Comparison of ENCODE assay signal across 8 cellular contexts in genomic region chr15:89087830-89088604, GRCh38. TPM values are rescaled to one million over a fixed set of nuclear protein-coding genes. Genes with fewer than 3 reads are reported as not detected.
A peak's percentile ranks its signal among the peaks of the same experiment; 100 is the strongest.
DNase-seq lines count a peak whose midpoint lies in the region; ATAC-seq and TF ChIP-seq lines count a peak whose summit lies in the region.

Gene ABHD2 (plus strand): TSS chr15:89088456. CDS start chr15:89116328, 27,872 bp downstream.

- in situ Hi-C loops in transverse colon (cut with MboI; ENCODE audit: low pct_ligation_motif_present in 1 of 4, low pct_unique_long_range_greater_than_20kb in 1 of 4, low sequenced_read_pairs in 3 of 4): no loop called here

- H3K27ac ChIP-seq in trophoblast cell (ENCODE audit: low read depth, low read length) (peak within 1 kb of the TSS; percentile 91), transverse colon (peak within 1 kb of the TSS; percentile 89 to 95 (median 92))

- H3K4me1 ChIP-seq in trophoblast cell (ENCODE audit: control insufficient read depth in 1 of 2, insufficient read depth in 2 of 2, low read length in 2 of 2) (peaks cover 10 to 11% of the 10 kb centered on the region in 2 experiments), transverse colon (peaks cover 7 to 50% (median 20%) of the 10 kb centered on the region in 4 donors)

- H3K4me3 Mint-ChIP-seq in activated naive CD8-positive, alpha-beta T cell treated with anti-CD3 and anti-CD28 coated beads, Interleukin-2, amount 50 U/mL, for 24 hours: no peak within 1 kb of the TSS

- H3K4me1 Mint-ChIP-seq in activated naive CD8-positive, alpha-beta T cell treated with anti-CD3 and anti-CD28 coated beads, Interleukin-2, amount 50 U/mL, for 24 hours: peaks cover 40% of the 10 kb centered on the region

- H3K27ac Mint-ChIP-seq in activated naive CD8-positive, alpha-beta T cell treated with anti-CD3 and anti-CD28 coated beads, Interleukin-2, amount 50 U/mL, for 24 hours: no peak within 1 kb of the TSS

- H3K4me2 ChIP-seq in trophoblast cell (ENCODE audit: low read length): peak within 1 kb of the TSS; percentile 78

- no peaks in the 10 kb centered on the region for H3K9me3 Mint-ChIP-seq in activated naive CD8-positive, alpha-beta T cell treated with anti-CD3 and anti-CD28 coated beads, Interleukin-2, amount 50 U/mL, for 24 hours

- H3K4me3 ChIP-seq in GM12865 (ENCODE audit: low read depth, low read length) (peak within 1 kb of the TSS; percentile 84), trophoblast cell (ENCODE audit: low read depth, low read length) (peak within 1 kb of the TSS; percentile 83), transverse colon (peak within 1 kb of the TSS; percentile 63 to 87 (median 84))

- peak within 1 kb of the TSS; percentile 23 for H2BK12ac ChIP-seq in trophoblast cell (ENCODE audit: low read length)

- DNase-seq in GM12865 (ENCODE audit: low read depth): peak; percentile 100
- peak; percentile 100 for DNase-seq in NCI-H1417 treated with DMSO at 0.1 percent for 48 hours (lab: John Stamatoyannopoulos, UW)
- DNase-seq in SW480 (ENCODE audit: low spot score): peak; percentile 100
- peak; percentile 99 for DNase-seq in activated naive CD8-positive, alpha-beta T cell treated with anti-CD3 and anti-CD28 coated beads, Interleukin-2, amount 50 U/mL, for 24 hours
- peak; percentile 99 for DNase-seq in Right ventricle myocardium superior
- peak; percentile 99 to 100 for DNase-seq in trophoblast cell
- peak; percentile 99 for DNase-seq in transverse colon

- H3K79me1 ChIP-seq in trophoblast cell (ENCODE audit: low read length): peaks cover 9% of the 10 kb centered on the region

- H3K9ac ChIP-seq in trophoblast cell (ENCODE audit: low read length): peak within 1 kb of the TSS; percentile 75

- H2AK5ac ChIP-seq in trophoblast cell (ENCODE audit: low read length): peak within 1 kb of the TSS; percentile 20

- intact Hi-C loops in Right ventricle myocardium superior (cut with DNase I) (loop anchor here (5.0 kb wide), 1 partner anchor 244 kb away; the partner anchor contains the start of gene POLG), transverse colon (cut with DNase I; ENCODE audit: low total_unique reads) (no loop called here)

- no peak within 1 kb of the TSS for H3K23ac ChIP-seq in trophoblast cell (ENCODE audit: low read length)

- H3K27me3 ChIP-seq in trophoblast cell (ENCODE audit: insufficient read depth, low read length) (no peaks in the 10 kb centered on the region), transverse colon (no peaks in the 10 kb centered on the region)

- peaks cover 5% of the 10 kb centered on the region for H3K79me2 ChIP-seq in trophoblast cell (ENCODE audit: control insufficient read depth, insufficient read depth, low read length, poor library complexity)

- no peaks in the 10 kb centered on the region for H3K27me3 Mint-ChIP-seq in activated naive CD8-positive, alpha-beta T cell treated with anti-CD3 and anti-CD28 coated beads, Interleukin-2, amount 50 U/mL, for 24 hours

- peak within 1 kb of the TSS; percentile 62 for H3K18ac ChIP-seq in trophoblast cell (ENCODE audit: low read length)

- peaks cover 5% of the 10 kb centered on the region for H3K36me3 Mint-ChIP-seq in activated naive CD8-positive, alpha-beta T cell treated with anti-CD3 and anti-CD28 coated beads, Interleukin-2, amount 50 U/mL, for 24 hours (ENCODE audit: low read depth)

- H2BK5ac ChIP-seq in trophoblast cell (ENCODE audit: low read depth, low read length, poor library complexity): peak within 1 kb of the TSS; percentile 74

- ATAC-seq in HG02763 (IDR thresholded peaks at IDR 0.05; ENCODE audit: unreplicated experiment): peak; percentile 97
- peak; percentile 99 for ATAC-seq in activated naive CD8-positive, alpha-beta T cell treated with anti-CD3 and anti-CD28 coated beads, Interleukin-2, amount 50 U/mL, for 24 hours
- ATAC-seq in Right ventricle myocardium superior (ENCODE audit: poor library complexity): peak; percentile 90

- TF ChIP-seq CTCF in GM12865 (IDR thresholded peaks at IDR 0.05; ENCODE audit: insufficient read depth, low read depth, low read length, missing control alignments) (no peak), transverse colon (IDR thresholded peaks at IDR 0.05) (peak in 1 of 5 experiments; percentile 17)

- no peaks in the 10 kb centered on the region for H3K36me3 ChIP-seq in trophoblast cell (ENCODE audit: control insufficient read depth in 1 of 2, insufficient read depth in 2 of 2, low read length in 2 of 2)
- H3K36me3 ChIP-seq in transverse colon: no peaks in the 10 kb centered on the region

- TF ChIP-seq EP300 in transverse colon (IDR thresholded peaks at IDR 0.05; ENCODE audit: low read depth): no peak

- peak within 1 kb of the TSS; percentile 61 for H2BK120ac ChIP-seq in trophoblast cell (ENCODE audit: insufficient read depth, low read length, poor library complexity)

- peak within 1 kb of the TSS; percentile 82 for H4K8ac ChIP-seq in trophoblast cell (ENCODE audit: low read depth, low read length)

- H3K14ac ChIP-seq in trophoblast cell (ENCODE audit: low read length): peak within 1 kb of the TSS; percentile 78

- peak within 1 kb of the TSS; percentile 75 for H4K12ac ChIP-seq in trophoblast cell (ENCODE audit: low read depth, low read length)

- peak within 1 kb of the TSS; percentile 31 for H3K4ac ChIP-seq in trophoblast cell (ENCODE audit: low read depth, low read length)

- peak within 1 kb of the TSS; percentile 66 for H2AFZ ChIP-seq in trophoblast cell (ENCODE audit: insufficient read depth, low read length, poor library complexity)

- peak within 1 kb of the TSS; percentile 63 for H4K91ac ChIP-seq in trophoblast cell (ENCODE audit: low read depth, low read length)

- no CpG with 5 or more reads among the region's 51 CpGs for WGBS in trophoblast cell (ENCODE audit: extremely low coverage, insufficient coverage, insufficient read length)
- WGBS in transverse colon (ENCODE audit: low coverage in 1 of 2), 2 donors: 1% methylated on average over 40 of the region's 51 CpGs; no CpG with 5 or more reads in 1 of the 2 donors

- peak; percentile 91 for TF ChIP-seq POLR2A in transverse colon (IDR thresholded peaks at IDR 0.05)

- no peaks in the 10 kb centered on the region for H3K9me3 ChIP-seq in trophoblast cell (ENCODE audit: insufficient read depth, low read depth, low read length)
- H3K9me3 ChIP-seq in transverse colon: no peaks in the 10 kb centered on the region

RNA-seq across cellular contexts. Expression of gene ABHD2, which starts in this region (rescaled TPM):
- 59.4 TPM for total RNA-seq in Right ventricle myocardium superior
- 12.4 and 13.4 TPM in 2 replicates for polyA plus RNA-seq in trophoblast cell (2013)
- 10 to 100 TPM; 37.8 to 81.5 (median 58.3) TPM for total RNA-seq in transverse colon

Comparison
In these comparisons a context has a peak if more than half of its experiments do, and no peak if none do; other contexts are left out.
1. Peak in every context shown above with its lines: DNase-seq, ATAC-seq, H3K4me3 ChIP-seq and H3K27ac ChIP-seq.